ENCODE assay signal across 13 cellular contexts in genomic region chr14:55336161-55336560, GRCh38.
DNase-seq lines count a peak whose midpoint lies in the region; FAIRE-seq and TF ChIP-seq lines count a peak whose summit lies in the region.
"Had no signal": no experiment of that assay in that cellular context is flagged by ENCODE, and none has a peak within 500 bp of the region (broad histone marks: within the 10 kb centered on the region; RNA-seq: fewer than 3 reads in every experiment).

No MANE protein-coding gene starts in this region.

- FAIRE-seq in GM12891 (lab: Jason Lieb, UNC) (no peak), HTR-8/SVneo (lab: Jason Lieb, UNC) (no peak)

- no peak for TF ChIP-seq POLR2A in GM12891 (IDR thresholded peaks at IDR 0.05; ENCODE audit: low read depth, low read length)

- in situ Hi-C loops in SK-MEL-5 (cut with HindIII; ENCODE audit: low pct_unique_long_range_greater_than_20kb, low sequenced_read_pairs) = no loop called here

- peak; percentile 16 to 23 for DNase-seq in activated CD4-positive, alpha-beta T cell treated with anti-CD3 and anti-CD28 coated beads for 4 hours
- no peak for DNase-seq in activated CD4-positive, alpha-beta T cell treated with anti-CD3 and anti-CD28 coated beads, Interleukin-2, amount 50 U/mL, for 4 hours
- DNase-seq in SK-MEL-5 (ENCODE audit: low read depth, low spot score) (peak; percentile 29), dermis blood vessel endothelial cell (peak; percentile 32), pulmonary artery endothelial cell (ENCODE audit: low read depth, low spot score) (peak; percentile 7), GM12891 (ENCODE audit: insufficient read length, low spot score) (no peak), HTR-8/SVneo (ENCODE audit: insufficient read length, low spot score) (no peak), DMS 273 treated with DMSO at 0.1 percent for 48 hours (lab: John Stamatoyannopoulos, UW) (no peak)
- DNase-seq: HCEC 1CT; MM.1S; naive B cell; NCI-H524 treated with DMSO at 0.1 percent for 48 hours; stimulated activated CD4-positive, alpha-beta T cell treated with anti-CD3 and anti-CD28 coated beads, Interleukin-1b, Interleukin-23, amount 100 ng/mL, for 48 hours had no signal

TF ChIP-seq in GM12891, 5 proteins besides CTCF, POLR2A, EP300 and RAD21:
- TF ChIP-seq POU2F2 (IDR thresholded peaks at IDR 0.05; ENCODE audit: low read depth, low read length) = no peak
- TF ChIP-seq PAX5 (IDR thresholded peaks at IDR 0.05; ENCODE audit: insufficient read depth, low read length, severe bottlenecking) = no peak
- no peak for TF ChIP-seq TAF1 (IDR thresholded peaks at IDR 0.05; ENCODE audit: low read depth, low read length)
- TF ChIP-seq POLR2AphosphoS5 (IDR thresholded peaks at IDR 0.05; ENCODE audit: low read depth, low read length) = no peak
- no peak for TF ChIP-seq SPI1 (IDR thresholded peaks at IDR 0.05; ENCODE audit: low read depth, low read length)

Comparison
In these comparisons a context has a peak if more than half of its experiments do, and no peak if none do; other contexts are left out.
1. DNase-seq: peak in activated CD4-positive, alpha-beta T cell treated with anti-CD3 and anti-CD28 coated beads for 4 hours (2 of 2), SK-MEL-5 (single experiment), dermis blood vessel endothelial cell (single experiment) and pulmonary artery endothelial cell (single experiment); none in activated CD4-positive, alpha-beta T cell treated with anti-CD3 and anti-CD28 coated beads, Interleukin-2, amount 50 U/mL, for 4 hours (0 of 2), GM12891 (single experiment), HTR-8/SVneo (single experiment) and DMS 273 treated with DMSO at 0.1 percent for 48 hours (single experiment).